Comparison of ENCODE assay signal across 17 cellular contexts in genomic region chr21:45258476-45258875, GRCh38. TPM values are rescaled to one million over a fixed set of nuclear protein-coding genes. Genes with fewer than 3 reads are reported as not detected.
DNase-seq lines count a peak whose midpoint lies in the region; ATAC-seq and TF ChIP-seq lines count a peak whose summit lies in the region.
"Had no signal": no experiment of that assay in that cellular context is flagged by ENCODE, and none has a peak within 500 bp of the region (broad histone marks: within the 10 kb centered on the region; RNA-seq: fewer than 3 reads in every experiment).

No MANE protein-coding gene starts in this region.

- DNase-seq in ACHN (peak; percentile 39), Calu3 (peak; percentile 15), ecto neural progenitor cell (ENCODE audit: low spot score) (peak; percentile 29), neural progenitor cell (ENCODE audit: low spot score) (no peak), middle frontal gyrus (ENCODE audit: extremely low spot score, low spot score) (no peak)
- DNase-seq: BE2C; central memory CD4-positive, alpha-beta T cell; effector memory CD8-positive, alpha-beta T cell; hippocampal formation; left colon; NCI-H1436 treated with DMSO at 0.1 percent for 48 hours; NCI-H2227 treated with DMSO at 0.1 percent for 48 hours; SHP77 treated with DMSO at 0.1 percent for 48 hours; stimulated activated CD4-positive, alpha-beta T cell treated with anti-CD3 and anti-CD28 coated beads, Interleukin-4, amount 100 ng/mL, for 1 hour had no signal

- in situ Hi-C loops in ACHN (cut with HindIII; ENCODE audit: low pct_ligation_motif_present, low pct_unique_long_range_greater_than_20kb, low sequenced_read_pairs) = no loop called here

- H3K79me2 ChIP-seq in neural progenitor cell (ENCODE audit: low read depth) = no peaks in the 10 kb centered on the region

- H2AFZ ChIP-seq in neural progenitor cell (replicated peaks) = no peak overlapping the region

- no peaks in the 10 kb centered on the region for H3K9me3 ChIP-seq in neural progenitor cell (ENCODE audit: low read depth)
- H3K9me3 ChIP-seq: adrenal gland, BE2C had no signal

- no peak for ATAC-seq in HG03432 (IDR thresholded peaks at IDR 0.05; ENCODE audit: unreplicated experiment)
- no peak for ATAC-seq in HG03342 (IDR thresholded peaks at IDR 0.05; ENCODE audit: unreplicated experiment)
- ATAC-seq: effector memory CD8-positive, alpha-beta T cell; left colon had no signal

- H3F3A ChIP-seq in neural progenitor cell (ENCODE audit: low read depth) = peaks cover 10% of the 10 kb centered on the region

- H3K27me3 Mint-ChIP-seq in Calu3 (ENCODE audit: unreplicated experiment) (peaks cover 18% of the 10 kb centered on the region), neural progenitor cell (ENCODE audit: insufficient read depth, low read depth) (peaks cover 2% of the 10 kb centered on the region)

- no peak overlapping the region for H3K4me3 Mint-ChIP-seq in Calu3 (ENCODE audit: low read depth, unreplicated experiment)
- H3K4me3 Mint-ChIP-seq in neural progenitor cell = no peak overlapping the region

- intact Hi-C loops in Calu3 (cut with micrococcal nuclease; ENCODE audit: unreplicated experiment) = no loop called here

- H3K9me3 Mint-ChIP-seq in Calu3 (ENCODE audit: low read depth, unreplicated experiment) (no peaks in the 10 kb centered on the region), neural progenitor cell (no peaks in the 10 kb centered on the region)
- H3K9me3 Mint-ChIP-seq: effector memory CD8-positive, alpha-beta T cell had no signal

- H4K20me1 ChIP-seq in neural progenitor cell (ENCODE audit: low read depth) = no peaks in the 10 kb centered on the region

- no peaks in the 10 kb centered on the region for H3K27me3 ChIP-seq in neural progenitor cell
- H3K27me3 ChIP-seq: adrenal gland, BE2C had no signal

- no peak overlapping the region for H3K4me2 ChIP-seq in neural progenitor cell

- H3K36me3 Mint-ChIP-seq in Calu3 (ENCODE audit: insufficient read depth, unreplicated experiment) (peaks cover 6% of the 10 kb centered on the region), neural progenitor cell (peaks cover 5% of the 10 kb centered on the region)

- H3K36me3 ChIP-seq in neural progenitor cell = no peaks in the 10 kb centered on the region

- peaks cover 17% of the 10 kb centered on the region for H3K4me1 ChIP-seq in neural progenitor cell
- H3K4me1 ChIP-seq: adrenal gland, BE2C had no signal

- CTCF ChIA-PET in Calu3 (lab: Charles Lee) = interaction anchor here (1.1 kb wide), 1 partner anchor 118 kb away, joined by 3 read pairs; no protein-coding TSS in a partner anchor

- H3K9ac ChIP-seq in neural progenitor cell = no peak overlapping the region

- H3K4me3 ChIP-seq in neural progenitor cell = no peak overlapping the region
- H3K4me3 ChIP-seq: adrenal gland had no signal

- no peak overlapping the region for H3K27ac ChIP-seq in neural progenitor cell
- H3K27ac ChIP-seq: adrenal gland had no signal

- TF ChIP-seq CTCF in Calu3 (IDR thresholded peaks at IDR 0.05; ENCODE audit: unreplicated experiment) (no peak), neural progenitor cell (IDR thresholded peaks at IDR 0.05) (no peak)

- no peaks in the 10 kb centered on the region for H3K4me1 Mint-ChIP-seq in Calu3 (ENCODE audit: low read depth, unreplicated experiment)
- peaks cover 28% of the 10 kb centered on the region for H3K4me1 Mint-ChIP-seq in neural progenitor cell

- BruUV-seq in Calu3 (replicated peaks; lab: Mats Ljungman, UMichigan) = no TSS peak

- H3K27ac Mint-ChIP-seq in Calu3 (ENCODE audit: unreplicated experiment) (no peak overlapping the region), neural progenitor cell (peak overlapping the region; percentile 60)
- H3K27ac Mint-ChIP-seq: effector memory CD8-positive, alpha-beta T cell had no signal

RNA-seq across cellular contexts. Expression of gene POFUT2, which starts 29.2 kb away (rescaled TPM):
- total RNA-seq in Calu3 (2022) = 31.4 and 32.9 TPM in 2 replicates
- 28.5 and 42.7 TPM in 2 replicates for total RNA-seq in neural progenitor cell (ENCODE audit: low replicate concordance)

Comparison
In these comparisons a context has a peak if more than half of its experiments do, and no peak if none do; other contexts are left out.
1. DNase-seq: peak in ACHN (single experiment), Calu3 (single experiment) and ecto neural progenitor cell (single experiment); none in neural progenitor cell (single experiment) and middle frontal gyrus (single experiment).